In the genomic region with DNA sequence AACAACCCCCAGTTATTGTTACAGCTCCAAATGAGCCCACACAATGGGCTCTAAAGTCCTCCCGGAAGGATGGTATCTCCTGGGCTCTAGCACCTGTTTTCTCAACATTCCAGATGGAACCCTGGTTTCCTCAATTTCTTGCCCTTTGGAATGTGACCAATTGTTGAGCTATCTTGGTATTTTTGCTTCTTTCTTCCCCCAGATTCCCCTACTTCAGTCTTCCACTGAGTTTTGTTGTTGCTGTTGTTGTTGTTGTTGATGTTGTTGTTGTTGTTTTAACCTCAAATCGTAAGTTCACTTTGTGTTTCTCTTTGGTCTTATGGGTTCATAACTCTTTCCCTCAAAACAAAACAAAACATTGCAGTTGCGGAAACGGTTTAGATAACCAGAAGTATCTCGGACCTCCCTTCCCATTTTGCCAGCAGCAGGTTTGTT, we compare ENCODE assay signal across 8 cellular contexts.
A peak's percentile ranks its signal among the peaks of the same experiment; 100 is the strongest.
DNase-seq lines count a peak whose midpoint lies in the region; ATAC-seq, FAIRE-seq and TF ChIP-seq lines count a peak whose summit lies in the region.

No MANE protein-coding gene starts in this region.

- DNase-seq in GM18507 (ENCODE audit: extremely low spot score, insufficient read length, low read depth) (no peak), NCI-H69 (lab: John Stamatoyannopoulos, UW) (peak; percentile 57), islet precursor cell (no peak)
- DNase-seq in effector memory CD8-positive, alpha-beta T cell: no peak

- ATAC-seq in effector memory CD8-positive, alpha-beta T cell (replicated peaks): no peak
- no peak for ATAC-seq in GM18873 (IDR thresholded peaks at IDR 0.05; ENCODE audit: low FRiP score, unreplicated experiment)
- ATAC-seq in GM19324 (IDR thresholded peaks at IDR 0.05; ENCODE audit: low FRiP score, unreplicated experiment): no peak
- no peak for ATAC-seq in GM18861 (IDR thresholded peaks at IDR 0.05; ENCODE audit: unreplicated experiment)

- no peaks in the 10 kb centered on the region for H3K27me3 Mint-ChIP-seq in effector memory CD8-positive, alpha-beta T cell

- H3K36me3 ChIP-seq in neutrophil: no peaks in the 10 kb centered on the region

- peak overlapping the region; percentile 81 to 87 for H3K4me3 ChIP-seq in neutrophil (ENCODE audit: low read depth in 1 of 2, low read length in 1 of 2)

- peaks cover 29 to 45% of the 10 kb centered on the region in 2 donors for H3K4me1 Mint-ChIP-seq in effector memory CD8-positive, alpha-beta T cell (ENCODE audit: low read depth in 2 of 2)

- peak overlapping the region; percentile 100 for H3K27ac Mint-ChIP-seq in effector memory CD8-positive, alpha-beta T cell

- H3K9me3 Mint-ChIP-seq in effector memory CD8-positive, alpha-beta T cell: no peaks in the 10 kb centered on the region

- H3K4me1 ChIP-seq in neutrophil (ENCODE audit: control insufficient read depth in 1 of 2, insufficient read depth in 1 of 2, low read depth in 1 of 2, low read length in 1 of 2): peaks cover 19 to 28% of the 10 kb centered on the region in 2 experiments

- H3K36me3 Mint-ChIP-seq in effector memory CD8-positive, alpha-beta T cell (ENCODE audit: insufficient read depth): peaks cover 32% of the 10 kb centered on the region

- peak overlapping the region; percentile 84 for H3K27ac ChIP-seq in neutrophil

- H3K27me3 ChIP-seq in neutrophil: peaks cover 6% of the 10 kb centered on the region

- TF ChIP-seq CTCF in neutrophil (IDR thresholded peaks at IDR 0.05): no peak

- H3K9me3 ChIP-seq in neutrophil: no peaks in the 10 kb centered on the region

- peak overlapping the region; percentile 100 for H3K4me3 Mint-ChIP-seq in effector memory CD8-positive, alpha-beta T cell

- FAIRE-seq in GM18507 (lab: Jason Lieb, UNC): peak; percentile 26
